In the genomic region with DNA sequence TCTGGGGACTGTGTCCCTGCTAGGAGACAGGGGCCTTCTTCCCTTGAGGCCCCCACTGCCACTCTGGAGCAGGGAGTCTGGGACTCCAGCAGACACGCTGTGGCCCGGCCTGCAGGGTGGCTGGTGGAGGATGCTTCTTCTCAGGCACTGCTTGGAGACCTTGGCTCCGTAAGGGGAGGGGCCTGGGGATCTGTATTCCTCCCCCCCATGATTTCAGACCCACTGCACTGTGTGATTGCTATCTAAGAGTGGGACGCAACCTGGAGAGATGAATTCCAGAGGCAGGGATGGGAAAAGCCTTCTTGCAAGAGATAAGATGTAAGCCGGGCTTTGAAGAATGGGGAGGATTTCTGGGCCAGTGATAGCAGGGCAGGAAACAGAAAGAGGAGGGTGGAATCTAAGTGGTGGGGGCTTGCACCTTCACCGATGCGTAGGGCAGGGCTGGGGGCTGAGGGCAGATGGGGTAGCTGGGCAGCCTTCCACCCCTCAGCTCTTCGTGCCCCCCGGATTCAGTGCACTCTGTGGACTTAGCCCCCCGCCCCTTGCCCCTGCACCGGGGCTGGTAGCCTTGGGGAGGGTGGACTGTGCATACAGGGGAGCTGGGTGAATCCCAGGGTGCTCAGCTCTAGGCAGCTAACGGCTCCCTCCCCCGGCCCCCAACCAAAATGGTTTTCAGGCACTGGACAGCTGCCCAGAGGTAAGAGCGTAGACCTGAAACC, we compare ENCODE assay signal across 13 cellular contexts. TPM values are rescaled to one million over a fixed set of nuclear protein-coding genes. Genes with fewer than 3 reads are reported as not detected.
DNase-seq lines count a peak whose midpoint lies in the region; ATAC-seq and TF ChIP-seq lines count a peak whose summit lies in the region.
"Had no signal": no experiment of that assay in that cellular context is flagged by ENCODE, and none has a peak within 500 bp of the region (broad histone marks: within the 10 kb centered on the region; RNA-seq: fewer than 3 reads in every experiment).

No MANE protein-coding gene starts in this region.

- TF ChIP-seq CTCF in neural cell (IDR thresholded peaks at IDR 0.05; ENCODE audit: poor library complexity, severe bottlenecking) = no peak

- no peak for TF ChIP-seq EP300 in neural cell (conservative IDR thresholded peaks at IDR 0.05; ENCODE audit: poor library complexity, severe bottlenecking)

- H3K9me3 ChIP-seq in BLaER1 (no peaks in the 10 kb centered on the region), HUES6 (ENCODE audit: control insufficient read depth, insufficient read depth, low read depth, low read length) (no peaks in the 10 kb centered on the region), ectodermal cell (ENCODE audit: control insufficient read depth, low read length) (no peaks in the 10 kb centered on the region), neural cell (ENCODE audit: low read length) (no peaks in the 10 kb centered on the region)
- H3K9me3 ChIP-seq: upper lobe of right lung had no signal

- H3K4me3 ChIP-seq in BLaER1 (peak overlapping the region; percentile 56), HUES6 (ENCODE audit: low read depth, low read length) (peak overlapping the region; percentile 42), ectodermal cell (ENCODE audit: insufficient read depth, low read depth, low read length) (no peak overlapping the region), neural cell (ENCODE audit: low read length) (peak overlapping the region; percentile 60)
- H3K4me3 ChIP-seq: upper lobe of right lung had no signal

- H3K27me3 ChIP-seq in BLaER1 (no peaks in the 10 kb centered on the region), HUES6 (ENCODE audit: control insufficient read depth, insufficient read depth, low read length) (peaks cover 15% of the 10 kb centered on the region), ectodermal cell (ENCODE audit: control insufficient read depth, insufficient read depth, low read length, poor library complexity, severe bottlenecking) (peaks cover 54% of the 10 kb centered on the region), neural cell (ENCODE audit: insufficient read depth, low read depth, low read length) (no peaks in the 10 kb centered on the region)
- H3K27me3 ChIP-seq: brain microvascular endothelial cell, upper lobe of right lung had no signal

- no peaks in the 10 kb centered on the region for H3K9me2 ChIP-seq in neural cell (ENCODE audit: insufficient read depth, low read length)

- WGBS in ectodermal cell, 2 experiments = 62 to 63% methylated on average over 14 of the region's 14 CpGs

- H4K20me1 ChIP-seq in BLaER1 (peaks cover 60% of the 10 kb centered on the region), neural cell (ENCODE audit: insufficient read depth) (no peaks in the 10 kb centered on the region)

- no peak for ATAC-seq in GM21528 (IDR thresholded peaks at IDR 0.05; ENCODE audit: low FRiP score, unreplicated experiment)
- ATAC-seq: upper lobe of right lung had no signal

- peak overlapping the region; percentile 77 for H3K9ac ChIP-seq in BLaER1
- peak overlapping the region; percentile 48 for H3K9ac ChIP-seq in HUES6 (ENCODE audit: low read length)
- peak overlapping the region; percentile 63 for H3K9ac ChIP-seq in neural cell (ENCODE audit: low read length)

- no peak for DNase-seq in effector CD8-positive, alpha-beta T cell (lab: John Stamatoyannopoulos, UW)
- no peak for DNase-seq in anterior cingulate cortex (lab: John Stamatoyannopoulos, UW)
- no peak for DNase-seq in NCI-H2171 treated with DMSO at 0.1 percent for 48 hours (lab: John Stamatoyannopoulos, UW)
- DNase-seq: brain microvascular endothelial cell; occipital lobe; stimulated activated CD4-positive, alpha-beta T cell treated with anti-CD3 and anti-CD28 coated beads, Interleukin-4, amount 100 ng/mL, for 4 hours; T-helper 1 cell; upper lobe of right lung had no signal

- no peaks in the 10 kb centered on the region for H3K36me3 ChIP-seq in BLaER1
- no peaks in the 10 kb centered on the region for H3K36me3 ChIP-seq in HUES6 (ENCODE audit: control insufficient read depth, insufficient read depth, low read length)
- no peaks in the 10 kb centered on the region for H3K36me3 ChIP-seq in ectodermal cell (ENCODE audit: control insufficient read depth, insufficient read depth, low read length)
- no peaks in the 10 kb centered on the region for H3K36me3 ChIP-seq in neural cell (ENCODE audit: insufficient read depth, low read length)
- H3K36me3 ChIP-seq: brain microvascular endothelial cell, upper lobe of right lung had no signal

- H3K27ac ChIP-seq in BLaER1 (peak overlapping the region; percentile 87), HUES6 (ENCODE audit: low read depth, low read length) (peak overlapping the region; percentile 78; the same call in 1 of the 2 replicates), ectodermal cell (ENCODE audit: insufficient read depth, low read depth, low read length, poor library complexity, severe bottlenecking) (peak overlapping the region; percentile 26), neural cell (ENCODE audit: low read length) (peak overlapping the region; percentile 78)
- H3K27ac ChIP-seq: brain microvascular endothelial cell had no signal

- H3K4me2 ChIP-seq in BLaER1 (peak overlapping the region; percentile 97), neural cell (ENCODE audit: low read length) (peak overlapping the region; percentile 53)

- peaks cover 78% of the 10 kb centered on the region for H3K4me1 ChIP-seq in BLaER1
- peaks cover 63% of the 10 kb centered on the region for H3K4me1 ChIP-seq in HUES6 (ENCODE audit: control insufficient read depth, insufficient read depth, low read length)
- H3K4me1 ChIP-seq in ectodermal cell (ENCODE audit: control insufficient read depth, insufficient read depth, low read length) = peaks cover 36% of the 10 kb centered on the region

- H2AFZ ChIP-seq in neural cell (ENCODE audit: low read depth, low read length) = no peak overlapping the region

- TF ChIP-seq RAD21 in neural cell (conservative IDR thresholded peaks at IDR 0.05) = no peak

- peaks cover 88% of the 10 kb centered on the region for H3K79me2 ChIP-seq in neural cell (replicated peaks; ENCODE audit: insufficient read depth, low read length)

- no peaks in the 10 kb centered on the region for H3F3A ChIP-seq in neural cell (ENCODE audit: insufficient read depth, low read length, poor library complexity, severe bottlenecking)

TF ChIP-seq in neural cell, 6 proteins besides CTCF, POLR2A, EP300 and RAD21:
- TF ChIP-seq, protein P1, sequence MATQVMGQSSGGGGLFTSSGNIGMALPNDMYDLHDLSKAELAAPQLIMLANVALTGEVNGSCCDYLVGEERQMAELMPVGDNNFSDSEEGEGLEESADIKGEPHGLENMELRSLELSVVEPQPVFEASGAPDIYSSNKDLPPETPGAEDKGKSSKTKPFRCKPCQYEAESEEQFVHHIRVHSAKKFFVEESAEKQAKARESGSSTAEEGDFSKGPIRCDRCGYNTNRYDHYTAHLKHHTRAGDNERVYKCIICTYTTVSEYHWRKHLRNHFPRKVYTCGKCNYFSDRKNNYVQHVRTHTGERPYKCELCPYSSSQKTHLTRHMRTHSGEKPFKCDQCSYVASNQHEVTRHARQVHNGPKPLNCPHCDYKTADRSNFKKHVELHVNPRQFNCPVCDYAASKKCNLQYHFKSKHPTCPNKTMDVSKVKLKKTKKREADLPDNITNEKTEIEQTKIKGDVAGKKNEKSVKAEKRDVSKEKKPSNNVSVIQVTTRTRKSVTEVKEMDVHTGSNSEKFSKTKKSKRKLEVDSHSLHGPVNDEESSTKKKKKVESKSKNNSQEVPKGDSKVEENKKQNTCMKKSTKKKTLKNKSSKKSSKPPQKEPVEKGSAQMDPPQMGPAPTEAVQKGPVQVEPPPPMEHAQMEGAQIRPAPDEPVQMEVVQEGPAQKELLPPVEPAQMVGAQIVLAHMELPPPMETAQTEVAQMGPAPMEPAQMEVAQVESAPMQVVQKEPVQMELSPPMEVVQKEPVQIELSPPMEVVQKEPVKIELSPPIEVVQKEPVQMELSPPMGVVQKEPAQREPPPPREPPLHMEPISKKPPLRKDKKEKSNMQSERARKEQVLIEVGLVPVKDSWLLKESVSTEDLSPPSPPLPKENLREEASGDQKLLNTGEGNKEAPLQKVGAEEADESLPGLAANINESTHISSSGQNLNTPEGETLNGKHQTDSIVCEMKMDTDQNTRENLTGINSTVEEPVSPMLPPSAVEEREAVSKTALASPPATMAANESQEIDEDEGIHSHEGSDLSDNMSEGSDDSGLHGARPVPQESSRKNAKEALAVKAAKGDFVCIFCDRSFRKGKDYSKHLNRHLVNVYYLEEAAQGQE (IDR thresholded peaks at IDR 0.05; ENCODE audit: borderline replicate concordance) = no peak
- no peak for TF ChIP-seq SMC3 (conservative IDR thresholded peaks at IDR 0.05; ENCODE audit: poor library complexity)
- no peak for TF ChIP-seq TAF1 (IDR thresholded peaks at IDR 0.05; ENCODE audit: low read depth)
- no peak for TF ChIP-seq POLR2AphosphoS5 (IDR thresholded peaks at IDR 0.05)
- no peak for TF ChIP-seq EZH2 (IDR thresholded peaks at IDR 0.05; ENCODE audit: borderline replicate concordance, insufficient read depth, low read length, poor library complexity, severe bottlenecking)
- no peak for TF ChIP-seq MXI1 (conservative IDR thresholded peaks at IDR 0.05; ENCODE audit: poor library complexity, severe bottlenecking)

RNA-seq across cellular contexts. Expression of gene GSE1, which starts 5.2 kb away (rescaled TPM):
- polyA plus RNA-seq in ectodermal cell (2013, experiment 1 of 4) = 22.2 TPM
- polyA plus RNA-seq in ectodermal cell (2013, experiment 2 of 4) = 29.1 TPM
- 22.7 TPM for polyA plus RNA-seq in ectodermal cell (2013, experiment 3 of 4)
- polyA plus RNA-seq in ectodermal cell (2013, experiment 4 of 4) = 23.8 TPM
- polyA plus RNA-seq in neural cell = 35.6 and 38.3 TPM in 2 replicates
- polyA minus RNA-seq in neural cell = 65.7 and 89.0 TPM in 2 replicates

Comparison
In these comparisons a context has a peak if more than half of its experiments do, and no peak if none do; other contexts are left out.
1. H3K27ac ChIP-seq: peak in every context shown above with its lines; median percentile 87 in BLaER1; 78 in HUES6; 78 in neural cell; 26 in ectodermal cell.